8 cellular contexts compared by ENCODE assay signal in the genomic region with DNA sequence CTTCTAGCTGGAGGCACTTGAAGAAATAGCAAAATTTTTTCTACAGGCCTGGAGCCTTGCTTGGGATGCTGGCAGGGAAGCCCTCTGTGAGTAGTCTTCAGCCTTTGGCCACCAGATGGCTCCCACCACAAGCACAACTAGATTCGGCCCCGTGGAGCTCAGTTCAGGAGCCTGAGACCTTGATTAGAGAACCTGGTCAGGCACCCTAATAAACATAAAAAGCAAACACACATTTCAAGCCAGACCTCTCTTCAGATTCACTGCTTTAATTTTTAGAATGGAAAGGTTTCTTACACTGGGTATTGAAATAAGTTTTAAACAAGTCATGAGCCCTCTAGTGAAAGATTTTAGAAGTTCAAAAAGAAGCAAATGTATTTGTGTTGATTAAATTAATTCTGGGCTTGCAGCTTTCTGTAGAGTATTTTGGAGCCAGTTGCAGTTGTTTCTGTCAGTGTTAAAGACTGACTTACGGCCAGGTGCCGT. TPM values are rescaled to one million over a fixed set of nuclear protein-coding genes. Genes with fewer than 3 reads are reported as not detected.
DNase-seq lines count a peak whose midpoint lies in the region; ATAC-seq and TF ChIP-seq lines count a peak whose summit lies in the region.

No MANE protein-coding gene starts in this region.

- H3K27ac ChIP-seq in cingulate gyrus (ENCODE audit: low read depth, low read length) (peak overlapping the region; percentile 42), liver (ENCODE audit: low read depth in 1 of 2, low read length in 2 of 2) (peak overlapping the region in 1 of 2 donors; percentile 60)

- ATAC-seq in GM18858 (IDR thresholded peaks at IDR 0.05; ENCODE audit: unreplicated experiment) (peak; percentile 89), HG03095 (IDR thresholded peaks at IDR 0.05; ENCODE audit: unreplicated experiment) (peak; percentile 94)

- H3K9me3 ChIP-seq in liver (ENCODE audit: control insufficient read depth in 4 of 4, low read length in 3 of 4), result no peaks in the 10 kb centered on the region

- H3K4me1 ChIP-seq in liver (ENCODE audit: control insufficient read depth in 4 of 4, insufficient read depth in 4 of 4, low read length in 3 of 4), result peaks cover 0 to 25% (median 14%) of the 10 kb centered on the region in 4 donors

- no peaks in the 10 kb centered on the region for H3K27me3 ChIP-seq in liver (ENCODE audit: control insufficient read depth in 4 of 4, insufficient read depth in 4 of 4, low read length in 3 of 4)

- H3K4me3 ChIP-seq in AG09309 (ENCODE audit: control insufficient read depth, low read depth, low read length) (no peak overlapping the region), liver (ENCODE audit: low read depth in 1 of 3, low read length in 3 of 3) (no peak overlapping the region)

- 25% methylated on average over 4 of the region's 4 CpGs for WGBS in liver

- DNase-seq in AG09309 (ENCODE audit: low read depth), result peak; percentile 45
- DNase-seq in NCI-H345 treated with DMSO at 0.1 percent for 48 hours (lab: John Stamatoyannopoulos, UW; ENCODE audit: unreplicated experiment), result peak; percentile 2
- peak; percentile 72 to 76 for DNase-seq in activated CD4-positive, alpha-beta T cell treated with anti-CD3 and anti-CD28 coated beads for 4 hours
- DNase-seq in stimulated activated CD4-positive, alpha-beta T cell treated with anti-CD3 and anti-CD28 coated beads, Interleukin-4, amount 100 ng/mL, for 1 hour, result peak; percentile 70

- peak; percentile 97 to 99 for TF ChIP-seq RAD21 in liver (IDR thresholded peaks at IDR 0.05)

- peak overlapping the region in 1 of 2 donors; percentile 63 for H3K9ac ChIP-seq in liver (ENCODE audit: low read depth in 1 of 2, low read length in 2 of 2)

- H3K36me3 ChIP-seq in liver (ENCODE audit: control insufficient read depth in 4 of 4, insufficient read depth in 3 of 4, low read depth in 1 of 4, low read length in 3 of 4), result no peaks in the 10 kb centered on the region

- TF ChIP-seq CTCF in AG09309 (IDR thresholded peaks at IDR 0.05; ENCODE audit: control insufficient read depth, insufficient read depth, low read depth, low read length, missing control alignments), result peak; percentile 95
- TF ChIP-seq CTCF in liver (IDR thresholded peaks at IDR 0.05; ENCODE audit: low read depth, low read length, missing input control), result peak; percentile 81

TF ChIP-seq in liver, 16 proteins besides CTCF, POLR2A, EP300 and RAD21:
- no peak for TF ChIP-seq YY1 (IDR thresholded peaks at IDR 0.05)
- no peak for TF ChIP-seq ATF3 (IDR thresholded peaks at IDR 0.05)
- TF ChIP-seq ZBTB33 (IDR thresholded peaks at IDR 0.05), result no peak
- TF ChIP-seq HNF4G (IDR thresholded peaks at IDR 0.05), result no peak
- TF ChIP-seq HNF4A (conservative IDR thresholded peaks at IDR 0.05), result peak in 1 of 2 donors; percentile 14
- no peak for TF ChIP-seq REST (IDR thresholded peaks at IDR 0.05)
- TF ChIP-seq RXRA (IDR thresholded peaks at IDR 0.05), result peak in 1 of 2 donors; percentile 27
- no peak for TF ChIP-seq FOXA2 (IDR thresholded peaks at IDR 0.05)
- peak; percentile 39 for TF ChIP-seq MAX (IDR thresholded peaks at IDR 0.05)

RNA-seq across cellular contexts. Expression of gene GLRX, which starts 41.4 kb away (rescaled TPM):
- total RNA-seq in liver, result 10 to 100 TPM; 48.2 to 61.8 TPM
- 100 to 1,000 TPM; 152 to 187 TPM for polyA plus RNA-seq in liver

RNA-seq across cellular contexts. Expression of gene RHOBTB3, which starts 50.0 kb away (rescaled TPM):
- total RNA-seq in liver, result 10 to 100 TPM; 43.3 to 59.8 TPM
- 10 to 100 TPM; 10.5 to 36.2 TPM for polyA plus RNA-seq in liver

Comparison
In these comparisons a context has a peak if more than half of its experiments do, and no peak if none do; other contexts are left out.
1. DNase-seq: peak in every context shown above with its lines; median percentile 74 in activated CD4-positive, alpha-beta T cell treated with anti-CD3 and anti-CD28 coated beads for 4 hours; 70 in stimulated activated CD4-positive, alpha-beta T cell treated with anti-CD3 and anti-CD28 coated beads, Interleukin-4, amount 100 ng/mL, for 1 hour; 45 in AG09309; 2 in NCI-H345 treated with DMSO at 0.1 percent for 48 hours.